In the genomic region with DNA sequence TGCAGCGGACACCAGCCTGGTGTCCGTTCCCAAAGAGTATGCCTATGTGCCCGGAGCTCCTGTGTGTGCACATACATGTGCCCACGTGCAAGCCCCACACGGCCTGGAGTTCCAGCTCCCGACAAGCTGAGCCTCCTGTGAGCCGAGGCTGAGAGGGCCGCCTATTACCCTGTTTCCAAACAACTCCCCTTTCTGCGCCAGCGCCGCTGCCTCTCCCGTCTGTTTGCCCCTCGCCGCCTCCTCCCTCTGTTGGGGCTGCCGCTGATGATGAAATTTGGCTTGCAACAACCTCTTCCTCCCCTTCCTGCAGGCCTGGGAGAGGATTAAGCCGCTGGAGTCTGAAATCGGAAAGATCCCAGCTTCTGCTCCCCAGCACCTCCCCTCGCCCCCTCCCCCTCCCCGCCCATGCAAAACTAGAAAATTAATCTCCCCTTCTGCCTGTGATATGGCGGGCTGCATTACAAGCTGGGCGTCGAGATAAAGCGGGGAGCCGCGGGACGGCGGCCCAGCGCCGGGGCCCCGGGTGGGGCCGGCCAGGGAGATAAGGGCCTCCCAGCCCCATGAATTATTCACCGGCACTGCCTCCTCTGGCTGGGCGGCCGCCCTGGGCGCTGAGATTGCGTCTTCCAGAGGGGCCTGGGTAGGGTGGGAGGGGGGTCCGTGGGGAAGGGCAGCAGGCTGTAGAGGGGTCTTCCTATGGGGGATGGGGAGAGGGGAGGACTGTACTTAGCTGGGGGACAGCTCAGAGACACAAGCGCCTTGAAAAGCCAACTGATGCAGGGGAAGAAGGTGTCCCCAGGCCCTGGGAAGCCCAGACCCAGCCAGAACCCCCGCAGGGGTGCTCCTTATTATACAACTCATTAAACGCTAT, we compare ENCODE assay signal across 9 cellular contexts. TPM values are rescaled to one million over a fixed set of nuclear protein-coding genes. Genes with fewer than 3 reads are reported as not detected.
DNase-seq lines count a peak whose midpoint lies in the region; ATAC-seq and TF ChIP-seq lines count a peak whose summit lies in the region.
"Had no signal": no experiment of that assay in that cellular context is flagged by ENCODE, and none has a peak within 500 bp of the region (broad histone marks: within the 10 kb centered on the region; RNA-seq: fewer than 3 reads in every experiment).

No MANE protein-coding gene starts in this region.

- intact Hi-C loops in left colon (cut with DNase I, micrococcal nuclease): loop anchor here (5.0 to 10.0 kb wide), 2 partner anchors 78 to 86 kb away; a partner anchor contains a TSS

- H3K27me3 ChIP-seq in brain microvascular endothelial cell (replicated peaks): peaks cover 21% of the 10 kb centered on the region
- H3K27me3 ChIP-seq in tibial nerve: peaks cover 0 to 9% of the 10 kb centered on the region in 2 donors

- peaks cover 0 to 14% (median 8%) of the 10 kb centered on the region in 4 donors for H3K4me1 ChIP-seq in tibial nerve

- WGBS in tibial nerve, 2 donors: 11 to 18% methylated on average over 27 to 39 of the region's 40 CpGs

- in situ Hi-C loops in brain microvascular endothelial cell (cut with HindIII; ENCODE audit: low pct_ligation_motif_present, low sequenced_read_pairs) (no loop called here), GM13977 (cut with MboI; ENCODE audit: low pct_unique_long_range_greater_than_20kb, low sequenced_read_pairs, unreplicated experiment) (loop anchor here (10.0 kb wide), 1 partner anchor 86 kb away; a partner anchor contains a TSS)

- H3K36me3 ChIP-seq in brain microvascular endothelial cell (replicated peaks) (no peaks in the 10 kb centered on the region), tibial nerve (no peaks in the 10 kb centered on the region)

- no peak overlapping the region for H3K27ac ChIP-seq in brain microvascular endothelial cell
- peak overlapping the region in 1 of 4 donors; percentile 24 for H3K27ac ChIP-seq in tibial nerve
- H3K27ac ChIP-seq: A549 had no signal

- ATAC-seq in left colon (peak; percentile 68), HG02870 (IDR thresholded peaks at IDR 0.05; ENCODE audit: unreplicated experiment) (no peak)
- ATAC-seq: A549 had no signal

- H3K4me3 ChIP-seq in brain microvascular endothelial cell (ENCODE audit: low read depth, low read length) (peak overlapping the region; percentile 34), tibial nerve (peak overlapping the region in 3 of 4 donors; percentile 10 to 43 (median 29))
- H3K4me3 ChIP-seq: A549 had no signal

- TF ChIP-seq POLR2A in tibial nerve (IDR thresholded peaks at IDR 0.05): no peak

- TF ChIP-seq EP300 in tibial nerve (IDR thresholded peaks at IDR 0.05): no peak

- TF ChIP-seq CTCF in brain microvascular endothelial cell (IDR thresholded peaks at IDR 0.05; ENCODE audit: low read depth, low read length, missing control alignments): no peak
- no peak for TF ChIP-seq CTCF in tibial nerve (IDR thresholded peaks at IDR 0.05)
- TF ChIP-seq CTCF in GM13977 (IDR thresholded peaks at IDR 0.05; ENCODE audit: extremely low read depth, insufficient read depth, missing control alignments): no peak

- no peaks in the 10 kb centered on the region for H3K9me3 ChIP-seq in tibial nerve
- H3K9me3 ChIP-seq: A549 had no signal

- DNase-seq in DMS53 (lab: John Stamatoyannopoulos, UW) (peak; percentile 52), DMS53 treated with DMSO at 0.1 percent for 48 hours (lab: John Stamatoyannopoulos, UW; ENCODE audit: unreplicated experiment) (no peak), brain microvascular endothelial cell (no peak), left colon (peak in 1 of 2 donors; percentile 53), tibial nerve (ENCODE audit: low spot score in 2 of 2) (peak; percentile 43 to 44), SW480 (ENCODE audit: low spot score) (no peak), GM13977 (ENCODE audit: low spot score) (no peak)

RNA-seq across cellular contexts. Expression of a gene that starts 6.8 kb away (rescaled TPM):
- total RNA-seq in left colon: 1 to 10 TPM in 1 of 2 donors, under 1 TPM in 1; 0.55 to 1.9 TPM
- 1 to 10 TPM in 3 of 4 donors, not detected in 1; 1.8 to 4.2 (median 2.9) TPM for total RNA-seq in tibial nerve

RNA-seq across cellular contexts. Expression of a gene that starts 25.4 kb away (rescaled TPM):
- total RNA-seq in left colon (10 to 100 TPM; 20.0 to 25.4 TPM), tibial nerve (10 to 100 TPM in 2 of 4 donors, 1 to 10 TPM in 2; 6.3 to 15.1 (median 10.5) TPM)

RNA-seq across cellular contexts. Expression of a gene that starts 34.5 kb away (rescaled TPM):
- total RNA-seq in left colon (10 to 100 TPM; 35.5 to 41.8 TPM), tibial nerve (10 to 100 TPM; 45.9 to 97.2 (median 65.3) TPM)

RNA-seq across cellular contexts. Expression of a gene that starts 53.2 kb away (rescaled TPM):
- total RNA-seq in left colon (1 to 10 TPM; 1.8 to 4.3 TPM), tibial nerve (100 to 1,000 TPM; 188 to 829 (median 253) TPM)

Comparison
In these comparisons a context has a peak if more than half of its experiments do, and no peak if none do; other contexts are left out.
1. DNase-seq: peak in DMS53 (single experiment) and tibial nerve (2 of 2); none in DMS53 treated with DMSO at 0.1 percent for 48 hours (single experiment), brain microvascular endothelial cell (single experiment), SW480 (single experiment) and GM13977 (single experiment).